ENCODE assay signal across 9 cellular contexts in genomic region chr7:55133630-55134392, GRCh38.
DNase-seq lines count a peak whose midpoint lies in the region; ATAC-seq and TF ChIP-seq lines count a peak whose summit lies in the region.
"Had no signal": no experiment of that assay in that cellular context is flagged by ENCODE, and none has a peak within 500 bp of the region (broad histone marks: within the 10 kb centered on the region; RNA-seq: fewer than 3 reads in every experiment).

No MANE protein-coding gene starts in this region.

- no peak overlapping the region for H3K4me3 ChIP-seq in osteoblast (ENCODE audit: insufficient read depth, low read length)

- H3K27me3 ChIP-seq in osteoblast (ENCODE audit: insufficient read depth, low read length) = no peaks in the 10 kb centered on the region

- H3K9me3 ChIP-seq in osteoblast (ENCODE audit: low read depth, low read length) = no peaks in the 10 kb centered on the region

- H3K4me1 ChIP-seq in osteoblast (ENCODE audit: insufficient read depth, low read length) = peaks cover 58% of the 10 kb centered on the region

- H2AFZ ChIP-seq in osteoblast (ENCODE audit: low read length) = no peak overlapping the region

- peak overlapping the region; percentile 64 for H3K4me2 ChIP-seq in osteoblast (ENCODE audit: insufficient read depth, low read length)

- no peak for TF ChIP-seq CTCF in osteoblast (IDR thresholded peaks at IDR 0.05; ENCODE audit: extremely low read depth, low read depth, low read length)

- DNase-seq in AG20443 (ENCODE audit: low spot score) = peak; percentile 89
- peak; percentile 79 for DNase-seq in RKO (ENCODE audit: low spot score)
- DNase-seq in osteoblast (ENCODE audit: insufficient read length, low spot score, missing footprints) = peak; percentile 89
- DNase-seq in activated CD4-positive, CD25-positive, alpha-beta regulatory T cell (lab: John Stamatoyannopoulos, UW) = no peak
- no peak for DNase-seq in HuH-7 (ENCODE audit: low spot score)
- no peak for DNase-seq in NCI-H69 (lab: John Stamatoyannopoulos, UW)
- DNase-seq: glutamatergic neuron had no signal

- peaks cover 55% of the 10 kb centered on the region for H3K79me2 ChIP-seq in osteoblast (ENCODE audit: insufficient read depth, low read length)

- peak; percentile 56 for ATAC-seq in esophagus mucosa
- ATAC-seq in HG03469 (IDR thresholded peaks at IDR 0.05; ENCODE audit: unreplicated experiment) = no peak

- no peaks in the 10 kb centered on the region for H3K36me3 ChIP-seq in osteoblast (ENCODE audit: insufficient read depth, low read length)

- H4K20me1 ChIP-seq in osteoblast (ENCODE audit: insufficient read depth, low read length) = no peaks in the 10 kb centered on the region

- peak overlapping the region; percentile 99 for H3K27ac ChIP-seq in osteoblast (ENCODE audit: low read depth, low read length)

Comparison
In these comparisons a context has a peak if more than half of its experiments do, and no peak if none do; other contexts are left out.
1. DNase-seq: peak in AG20443 (single experiment), RKO (single experiment) and osteoblast (single experiment); none in activated CD4-positive, CD25-positive, alpha-beta regulatory T cell (0 of 4), HuH-7 (single experiment) and NCI-H69 (single experiment).